ENCODE assay signal across 8 cellular contexts in the genomic region with DNA sequence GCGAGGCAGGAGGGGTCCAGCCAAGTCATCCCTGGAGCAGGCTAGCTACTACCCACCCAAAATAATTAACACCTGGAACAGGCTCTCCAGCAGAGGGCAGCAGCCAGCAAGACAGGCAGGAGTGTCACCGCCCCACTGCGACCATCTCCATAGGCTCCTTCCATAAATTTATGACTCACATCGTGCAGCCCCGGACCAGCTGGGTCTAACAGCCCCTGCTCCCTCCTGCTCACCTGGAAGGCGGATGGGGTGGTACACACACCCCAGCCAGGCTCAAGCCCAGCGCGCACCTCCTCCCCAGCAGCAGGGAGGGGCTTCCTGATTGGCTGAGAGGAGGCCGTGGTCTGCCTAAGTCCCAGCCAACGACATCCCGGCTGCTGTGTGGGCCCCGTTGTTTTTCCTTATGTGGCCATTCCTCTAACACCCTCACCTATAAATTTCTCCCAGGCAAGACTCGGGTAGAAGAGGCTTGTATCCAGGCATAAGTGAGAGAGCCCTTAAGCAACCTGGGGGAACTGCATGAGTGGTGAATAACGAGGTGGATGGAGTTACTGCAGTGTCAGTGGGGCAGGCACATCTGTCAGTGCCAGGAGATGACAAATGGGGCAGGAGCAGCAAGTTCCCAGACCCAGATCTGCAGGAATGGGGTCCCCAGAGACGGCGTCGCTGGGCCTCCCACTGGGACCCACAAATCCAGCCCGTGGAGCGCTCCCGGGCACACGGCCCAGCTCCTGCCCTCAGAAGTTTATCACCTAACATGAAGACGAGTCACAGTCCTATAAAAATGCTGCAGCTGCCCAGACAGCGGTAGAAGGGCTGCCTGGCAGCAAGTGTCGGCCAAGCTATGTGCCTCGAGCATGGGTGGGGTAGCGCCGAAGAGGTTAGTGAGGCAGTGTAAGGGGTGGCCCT. TPM values are rescaled to one million over a fixed set of nuclear protein-coding genes. Genes with fewer than 3 reads are reported as not detected.
DNase-seq lines count a peak whose midpoint lies in the region; ATAC-seq and TF ChIP-seq lines count a peak whose summit lies in the region.

No MANE protein-coding gene starts in this region.

- H3K36me3 Mint-ChIP-seq in activated T-helper 1 cell treated with anti-CD3 and anti-CD28 coated beads, Interleukin-12 subunit alpha, Interleukin-12 subunit beta, Interleukin-2, Interleukin-4 antibody, amounts not matched to agents 30 ng/mL and 10 ng/mL and 1 ng/mL, durations not matched to agents 14 hours and 24 hours and 36 hours (ENCODE audit: low read depth) = no peaks in the 10 kb centered on the region
- no peaks in the 10 kb centered on the region for H3K36me3 Mint-ChIP-seq in progenitor cell of endocrine pancreas (ENCODE audit: insufficient read depth)

- peaks cover 6% of the 10 kb centered on the region for H3K4me1 Mint-ChIP-seq in activated T-helper 1 cell treated with anti-CD3 and anti-CD28 coated beads, Interleukin-12 subunit alpha, Interleukin-12 subunit beta, Interleukin-2, Interleukin-4 antibody, amounts not matched to agents 30 ng/mL and 10 ng/mL and 1 ng/mL, durations not matched to agents 14 hours and 24 hours and 36 hours (ENCODE audit: low read depth)
- H3K4me1 Mint-ChIP-seq in progenitor cell of endocrine pancreas (ENCODE audit: low read depth) = peaks cover 1% of the 10 kb centered on the region

- ATAC-seq in GM21576 (IDR thresholded peaks at IDR 0.05; ENCODE audit: unreplicated experiment) (no peak), GM18858 (IDR thresholded peaks at IDR 0.05; ENCODE audit: unreplicated experiment) (no peak)

- H3K4me3 Mint-ChIP-seq in activated T-helper 1 cell treated with anti-CD3 and anti-CD28 coated beads, Interleukin-12 subunit alpha, Interleukin-12 subunit beta, Interleukin-2, Interleukin-4 antibody, amounts not matched to agents 30 ng/mL and 10 ng/mL and 1 ng/mL, durations not matched to agents 14 hours and 24 hours and 36 hours = no peak overlapping the region
- H3K4me3 Mint-ChIP-seq in progenitor cell of endocrine pancreas (ENCODE audit: low read depth) = no peak overlapping the region

- peak; percentile 79 for TF ChIP-seq CTCF in LNCaP clone FGC (IDR thresholded peaks at IDR 0.05; ENCODE audit: control insufficient read depth, extremely low read depth, insufficient read depth)
- TF ChIP-seq CTCF in fibroblast of villous mesenchyme (IDR thresholded peaks at IDR 0.05; ENCODE audit: insufficient read depth, low read depth, low read length) = peak; percentile 74
- peak; percentile 75 for TF ChIP-seq CTCF in progenitor cell of endocrine pancreas (IDR thresholded peaks at IDR 0.05; ENCODE audit: unreplicated experiment)

- no peak overlapping the region for H3K27ac Mint-ChIP-seq in activated T-helper 1 cell treated with anti-CD3 and anti-CD28 coated beads, Interleukin-12 subunit alpha, Interleukin-12 subunit beta, Interleukin-2, Interleukin-4 antibody, amounts not matched to agents 30 ng/mL and 10 ng/mL and 1 ng/mL, durations not matched to agents 14 hours and 24 hours and 36 hours
- H3K27ac Mint-ChIP-seq in progenitor cell of endocrine pancreas = no peak overlapping the region

- DNase-seq in EH (ENCODE audit: low read depth) (peak; percentile 72), LNCaP clone FGC (ENCODE audit: low read depth) (peak; percentile 13), RPMI8226 (peak; percentile 62), fibroblast of villous mesenchyme (ENCODE audit: low read depth) (peak; percentile 70), progenitor cell of endocrine pancreas (ENCODE audit: low spot score, unreplicated experiment) (peak; percentile 66)
- DNase-seq in activated T-helper 1 cell treated with anti-CD3 and anti-CD28 coated beads, Interleukin-12 subunit alpha, Interleukin-12 subunit beta, Interleukin-2, Interleukin-4 antibody, amounts not matched to agents 30 ng/mL and 10 ng/mL and 1 ng/mL, durations not matched to agents 14 hours and 24 hours and 36 hours (ENCODE audit: low spot score) = peak; percentile 38

- no peaks in the 10 kb centered on the region for H3K27me3 Mint-ChIP-seq in activated T-helper 1 cell treated with anti-CD3 and anti-CD28 coated beads, Interleukin-12 subunit alpha, Interleukin-12 subunit beta, Interleukin-2, Interleukin-4 antibody, amounts not matched to agents 30 ng/mL and 10 ng/mL and 1 ng/mL, durations not matched to agents 14 hours and 24 hours and 36 hours (ENCODE audit: insufficient read depth)
- H3K27me3 Mint-ChIP-seq in progenitor cell of endocrine pancreas = no peaks in the 10 kb centered on the region

- H3K9me3 Mint-ChIP-seq in activated T-helper 1 cell treated with anti-CD3 and anti-CD28 coated beads, Interleukin-12 subunit alpha, Interleukin-12 subunit beta, Interleukin-2, Interleukin-4 antibody, amounts not matched to agents 30 ng/mL and 10 ng/mL and 1 ng/mL, durations not matched to agents 14 hours and 24 hours and 36 hours = no peaks in the 10 kb centered on the region
- no peaks in the 10 kb centered on the region for H3K9me3 Mint-ChIP-seq in progenitor cell of endocrine pancreas (ENCODE audit: low read depth)

- no peak overlapping the region for H3K4me3 ChIP-seq in LNCaP clone FGC (ENCODE audit: low read depth, low read length)
- H3K4me3 ChIP-seq in fibroblast of villous mesenchyme (ENCODE audit: low read depth, low read length) = no peak overlapping the region

- intact Hi-C loops in activated T-helper 1 cell treated with anti-CD3 and anti-CD28 coated beads, Interleukin-12 subunit alpha, Interleukin-12 subunit beta, Interleukin-2, Interleukin-4 antibody, amounts not matched to agents 30 ng/mL and 10 ng/mL and 1 ng/mL, durations not matched to agents 14 hours and 24 hours and 36 hours (cut with micrococcal nuclease) = loop anchor here (1.0 kb wide), 1 partner anchor 355 kb away; no protein-coding TSS in a partner anchor

RNA-seq across cellular contexts. Expression of a gene that starts 43.1 kb away (rescaled TPM):
- total RNA-seq in activated T-helper 1 cell treated with anti-CD3 and anti-CD28 coated beads, Interleukin-12 subunit alpha, Interleukin-12 subunit beta, Interleukin-2, Interleukin-4 antibody, amounts not matched to agents 30 ng/mL and 10 ng/mL and 1 ng/mL, durations not matched to agents 14 hours and 24 hours and 36 hours = 30.4 and 31.3 TPM in 2 replicates
- 22.0 and 23.2 TPM in 2 replicates for total RNA-seq in fibroblast of villous mesenchyme
- 33.6 and 35.3 TPM in 2 replicates for total RNA-seq in progenitor cell of endocrine pancreas

Comparison
In these comparisons a context has a peak if more than half of its experiments do, and no peak if none do; other contexts are left out.
1. DNase-seq: peak in every context shown above with its lines; median percentile 72 in EH; 70 in fibroblast of villous mesenchyme; 66 in progenitor cell of endocrine pancreas; 62 in RPMI8226; 38 in activated T-helper 1 cell treated with anti-CD3 and anti-CD28 coated beads, Interleukin-12 subunit alpha, Interleukin-12 subunit beta, Interleukin-2, Interleukin-4 antibody, amounts not matched to agents 30 ng/mL and 10 ng/mL and 1 ng/mL, durations not matched to agents 14 hours and 24 hours and 36 hours; 13 in LNCaP clone FGC.